Comparison of ENCODE assay signal across 1 cellular context in the genomic region with DNA sequence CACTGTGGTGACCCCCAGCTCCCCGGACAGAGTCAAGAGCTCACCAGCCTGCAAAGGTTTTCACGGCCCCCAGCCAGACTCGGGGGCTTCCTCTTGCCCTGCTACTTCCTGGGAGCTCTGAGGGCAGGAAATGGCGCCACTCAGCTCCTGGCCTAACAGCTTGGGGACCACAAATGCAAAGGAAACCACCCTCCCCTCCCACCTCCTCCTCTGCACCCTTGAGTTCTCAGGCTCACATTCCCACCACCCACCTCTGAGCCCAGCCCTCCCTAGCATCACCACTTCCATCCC.
TF ChIP-seq lines count a peak whose summit lies in the region.

No MANE protein-coding gene starts in this region.

TF ChIP-seq in K562, 482 proteins besides CTCF, POLR2A, EP300 and RAD21 (continued from another document and continues in another):
- TF ChIP-seq MLLT1 (IDR thresholded peaks at IDR 0.05) (peak in 1 of 2 experiments; percentile 8; a peak in 2 of 4 replicates), EGR1 (conservative IDR thresholded peaks at IDR 0.05) (peak; percentile 47), PURB (CRISPR knock-in tag; IDR thresholded peaks at IDR 0.05; ENCODE audit: low read depth) (no peak), MYC (IDR thresholded peaks at IDR 0.05; ENCODE audit: low read depth, low read length) (no peak), MYC (CRISPR knock-in tag; IDR thresholded peaks at IDR 0.05; ENCODE audit: borderline replicate concordance, low read depth) (0 out of 2 replicates have a peak, but pooled peaks have one; percentile 29), KDM5B (IDR thresholded peaks at IDR 0.05; ENCODE audit: insufficient replicate concordance, low read depth, low read length) (peak; percentile 3), PRDM10 (IDR thresholded peaks at IDR 0.05; ENCODE audit: partially characterized antibody) (peak; percentile 27), ZNF445 (CRISPR knock-in tag; IDR thresholded peaks at IDR 0.05; ENCODE audit: low read depth) (no peak), PRPF4 (IDR thresholded peaks at IDR 0.05; ENCODE audit: insufficient read depth, low read depth, low read length, poor library complexity, severe bottlenecking) (no peak), YY1 (IDR thresholded peaks at IDR 0.05; ENCODE audit: borderline replicate concordance in 1 of 3, control insufficient read depth in 1 of 3, extremely low read depth in 1 of 3, insufficient read depth in 3 of 3, insufficient read length in 1 of 3, insufficient replicate concordance in 2 of 3, low read depth in 1 of 3, low read length in 2 of 3) (peak in 2 of 3 experiments; percentile 50 to 81), FOXK1 (CRISPR knock-in tag; IDR thresholded peaks at IDR 0.05; ENCODE audit: borderline replicate concordance) (no peak), RBM22 (IDR thresholded peaks at IDR 0.05; ENCODE audit: low read depth, low read length, poor library complexity, severe bottlenecking) (no peak), ZNF134 (CRISPR knock-in tag; conservative IDR thresholded peaks at IDR 0.05) (no peak), SMAD2 (IDR thresholded peaks at IDR 0.05; ENCODE audit: low read depth, low read length) (no peak), HNRNPH1 (optimal IDR thresholded peaks at IDR 0.05; ENCODE audit: low read depth, low read length) (no peak), MTA1 (IDR thresholded peaks at IDR 0.05; ENCODE audit: borderline replicate concordance) (0 out of 2 replicates have a peak, but pooled peaks have one; percentile 6), SREBF2 (CRISPR knock-in tag; IDR thresholded peaks at IDR 0.05) (no peak), ZEB2 (IDR thresholded peaks at IDR 0.05) (peak; percentile 14; the same call in 1 of the 2 replicates), SRSF1 (IDR thresholded peaks at IDR 0.05; ENCODE audit: low read depth, low read length) (no peak), ETV1 (tag; conservative IDR thresholded peaks at IDR 0.05; ENCODE audit: low read depth) (0 out of 2 replicates have a peak, but pooled peaks have one; percentile 23), GTF2A2 (tag; IDR thresholded peaks at IDR 0.05) (no peak)
- TF ChIP-seq, protein P1, sequence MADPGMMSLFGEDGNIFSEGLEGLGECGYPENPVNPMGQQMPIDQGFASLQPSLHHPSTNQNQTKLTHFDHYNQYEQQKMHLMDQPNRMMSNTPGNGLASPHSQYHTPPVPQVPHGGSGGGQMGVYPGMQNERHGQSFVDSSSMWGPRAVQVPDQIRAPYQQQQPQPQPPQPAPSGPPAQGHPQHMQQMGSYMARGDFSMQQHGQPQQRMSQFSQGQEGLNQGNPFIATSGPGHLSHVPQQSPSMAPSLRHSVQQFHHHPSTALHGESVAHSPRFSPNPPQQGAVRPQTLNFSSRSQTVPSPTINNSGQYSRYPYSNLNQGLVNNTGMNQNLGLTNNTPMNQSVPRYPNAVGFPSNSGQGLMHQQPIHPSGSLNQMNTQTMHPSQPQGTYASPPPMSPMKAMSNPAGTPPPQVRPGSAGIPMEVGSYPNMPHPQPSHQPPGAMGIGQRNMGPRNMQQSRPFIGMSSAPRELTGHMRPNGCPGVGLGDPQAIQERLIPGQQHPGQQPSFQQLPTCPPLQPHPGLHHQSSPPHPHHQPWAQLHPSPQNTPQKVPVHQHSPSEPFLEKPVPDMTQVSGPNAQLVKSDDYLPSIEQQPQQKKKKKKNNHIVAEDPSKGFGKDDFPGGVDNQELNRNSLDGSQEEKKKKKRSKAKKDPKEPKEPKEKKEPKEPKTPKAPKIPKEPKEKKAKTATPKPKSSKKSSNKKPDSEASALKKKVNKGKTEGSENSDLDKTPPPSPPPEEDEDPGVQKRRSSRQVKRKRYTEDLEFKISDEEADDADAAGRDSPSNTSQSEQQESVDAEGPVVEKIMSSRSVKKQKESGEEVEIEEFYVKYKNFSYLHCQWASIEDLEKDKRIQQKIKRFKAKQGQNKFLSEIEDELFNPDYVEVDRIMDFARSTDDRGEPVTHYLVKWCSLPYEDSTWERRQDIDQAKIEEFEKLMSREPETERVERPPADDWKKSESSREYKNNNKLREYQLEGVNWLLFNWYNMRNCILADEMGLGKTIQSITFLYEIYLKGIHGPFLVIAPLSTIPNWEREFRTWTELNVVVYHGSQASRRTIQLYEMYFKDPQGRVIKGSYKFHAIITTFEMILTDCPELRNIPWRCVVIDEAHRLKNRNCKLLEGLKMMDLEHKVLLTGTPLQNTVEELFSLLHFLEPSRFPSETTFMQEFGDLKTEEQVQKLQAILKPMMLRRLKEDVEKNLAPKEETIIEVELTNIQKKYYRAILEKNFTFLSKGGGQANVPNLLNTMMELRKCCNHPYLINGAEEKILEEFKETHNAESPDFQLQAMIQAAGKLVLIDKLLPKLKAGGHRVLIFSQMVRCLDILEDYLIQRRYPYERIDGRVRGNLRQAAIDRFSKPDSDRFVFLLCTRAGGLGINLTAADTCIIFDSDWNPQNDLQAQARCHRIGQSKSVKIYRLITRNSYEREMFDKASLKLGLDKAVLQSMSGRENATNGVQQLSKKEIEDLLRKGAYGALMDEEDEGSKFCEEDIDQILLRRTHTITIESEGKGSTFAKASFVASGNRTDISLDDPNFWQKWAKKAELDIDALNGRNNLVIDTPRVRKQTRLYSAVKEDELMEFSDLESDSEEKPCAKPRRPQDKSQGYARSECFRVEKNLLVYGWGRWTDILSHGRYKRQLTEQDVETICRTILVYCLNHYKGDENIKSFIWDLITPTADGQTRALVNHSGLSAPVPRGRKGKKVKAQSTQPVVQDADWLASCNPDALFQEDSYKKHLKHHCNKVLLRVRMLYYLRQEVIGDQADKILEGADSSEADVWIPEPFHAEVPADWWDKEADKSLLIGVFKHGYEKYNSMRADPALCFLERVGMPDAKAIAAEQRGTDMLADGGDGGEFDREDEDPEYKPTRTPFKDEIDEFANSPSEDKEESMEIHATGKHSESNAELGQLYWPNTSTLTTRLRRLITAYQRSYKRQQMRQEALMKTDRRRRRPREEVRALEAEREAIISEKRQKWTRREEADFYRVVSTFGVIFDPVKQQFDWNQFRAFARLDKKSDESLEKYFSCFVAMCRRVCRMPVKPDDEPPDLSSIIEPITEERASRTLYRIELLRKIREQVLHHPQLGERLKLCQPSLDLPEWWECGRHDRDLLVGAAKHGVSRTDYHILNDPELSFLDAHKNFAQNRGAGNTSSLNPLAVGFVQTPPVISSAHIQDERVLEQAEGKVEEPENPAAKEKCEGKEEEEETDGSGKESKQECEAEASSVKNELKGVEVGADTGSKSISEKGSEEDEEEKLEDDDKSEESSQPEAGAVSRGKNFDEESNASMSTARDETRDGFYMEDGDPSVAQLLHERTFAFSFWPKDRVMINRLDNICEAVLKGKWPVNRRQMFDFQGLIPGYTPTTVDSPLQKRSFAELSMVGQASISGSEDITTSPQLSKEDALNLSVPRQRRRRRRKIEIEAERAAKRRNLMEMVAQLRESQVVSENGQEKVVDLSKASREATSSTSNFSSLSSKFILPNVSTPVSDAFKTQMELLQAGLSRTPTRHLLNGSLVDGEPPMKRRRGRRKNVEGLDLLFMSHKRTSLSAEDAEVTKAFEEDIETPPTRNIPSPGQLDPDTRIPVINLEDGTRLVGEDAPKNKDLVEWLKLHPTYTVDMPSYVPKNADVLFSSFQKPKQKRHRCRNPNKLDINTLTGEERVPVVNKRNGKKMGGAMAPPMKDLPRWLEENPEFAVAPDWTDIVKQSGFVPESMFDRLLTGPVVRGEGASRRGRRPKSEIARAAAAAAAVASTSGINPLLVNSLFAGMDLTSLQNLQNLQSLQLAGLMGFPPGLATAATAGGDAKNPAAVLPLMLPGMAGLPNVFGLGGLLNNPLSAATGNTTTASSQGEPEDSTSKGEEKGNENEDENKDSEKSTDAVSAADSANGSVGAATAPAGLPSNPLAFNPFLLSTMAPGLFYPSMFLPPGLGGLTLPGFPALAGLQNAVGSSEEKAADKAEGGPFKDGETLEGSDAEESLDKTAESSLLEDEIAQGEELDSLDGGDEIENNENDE (IDR thresholded peaks at IDR 0.05; ENCODE audit: low read depth, low read length) = no peak
- TF ChIP-seq, protein P2, sequence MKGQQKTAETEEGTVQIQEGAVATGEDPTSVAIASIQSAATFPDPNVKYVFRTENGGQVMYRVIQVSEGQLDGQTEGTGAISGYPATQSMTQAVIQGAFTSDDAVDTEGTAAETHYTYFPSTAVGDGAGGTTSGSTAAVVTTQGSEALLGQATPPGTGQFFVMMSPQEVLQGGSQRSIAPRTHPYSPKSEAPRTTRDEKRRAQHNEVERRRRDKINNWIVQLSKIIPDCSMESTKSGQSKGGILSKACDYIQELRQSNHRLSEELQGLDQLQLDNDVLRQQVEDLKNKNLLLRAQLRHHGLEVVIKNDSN (CRISPR knock-in tag; IDR thresholded peaks at IDR 0.05) = no peak
- TF ChIP-seq, protein P3, sequence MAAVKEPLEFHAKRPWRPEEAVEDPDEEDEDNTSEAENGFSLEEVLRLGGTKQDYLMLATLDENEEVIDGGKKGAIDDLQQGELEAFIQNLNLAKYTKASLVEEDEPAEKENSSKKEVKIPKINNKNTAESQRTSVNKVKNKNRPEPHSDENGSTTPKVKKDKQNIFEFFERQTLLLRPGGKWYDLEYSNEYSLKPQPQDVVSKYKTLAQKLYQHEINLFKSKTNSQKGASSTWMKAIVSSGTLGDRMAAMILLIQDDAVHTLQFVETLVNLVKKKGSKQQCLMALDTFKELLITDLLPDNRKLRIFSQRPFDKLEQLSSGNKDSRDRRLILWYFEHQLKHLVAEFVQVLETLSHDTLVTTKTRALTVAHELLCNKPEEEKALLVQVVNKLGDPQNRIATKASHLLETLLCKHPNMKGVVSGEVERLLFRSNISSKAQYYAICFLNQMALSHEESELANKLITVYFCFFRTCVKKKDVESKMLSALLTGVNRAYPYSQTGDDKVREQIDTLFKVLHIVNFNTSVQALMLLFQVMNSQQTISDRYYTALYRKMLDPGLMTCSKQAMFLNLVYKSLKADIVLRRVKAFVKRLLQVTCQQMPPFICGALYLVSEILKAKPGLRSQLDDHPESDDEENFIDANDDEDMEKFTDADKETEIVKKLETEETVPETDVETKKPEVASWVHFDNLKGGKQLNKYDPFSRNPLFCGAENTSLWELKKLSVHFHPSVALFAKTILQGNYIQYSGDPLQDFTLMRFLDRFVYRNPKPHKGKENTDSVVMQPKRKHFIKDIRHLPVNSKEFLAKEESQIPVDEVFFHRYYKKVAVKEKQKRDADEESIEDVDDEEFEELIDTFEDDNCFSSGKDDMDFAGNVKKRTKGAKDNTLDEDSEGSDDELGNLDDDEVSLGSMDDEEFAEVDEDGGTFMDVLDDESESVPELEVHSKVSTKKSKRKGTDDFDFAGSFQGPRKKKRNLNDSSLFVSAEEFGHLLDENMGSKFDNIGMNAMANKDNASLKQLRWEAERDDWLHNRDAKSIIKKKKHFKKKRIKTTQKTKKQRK (IDR thresholded peaks at IDR 0.05; ENCODE audit: borderline replicate concordance, low read depth, low read length) = no peak
